Comparison of ENCODE assay signal across 3 cellular contexts in the genomic region with DNA sequence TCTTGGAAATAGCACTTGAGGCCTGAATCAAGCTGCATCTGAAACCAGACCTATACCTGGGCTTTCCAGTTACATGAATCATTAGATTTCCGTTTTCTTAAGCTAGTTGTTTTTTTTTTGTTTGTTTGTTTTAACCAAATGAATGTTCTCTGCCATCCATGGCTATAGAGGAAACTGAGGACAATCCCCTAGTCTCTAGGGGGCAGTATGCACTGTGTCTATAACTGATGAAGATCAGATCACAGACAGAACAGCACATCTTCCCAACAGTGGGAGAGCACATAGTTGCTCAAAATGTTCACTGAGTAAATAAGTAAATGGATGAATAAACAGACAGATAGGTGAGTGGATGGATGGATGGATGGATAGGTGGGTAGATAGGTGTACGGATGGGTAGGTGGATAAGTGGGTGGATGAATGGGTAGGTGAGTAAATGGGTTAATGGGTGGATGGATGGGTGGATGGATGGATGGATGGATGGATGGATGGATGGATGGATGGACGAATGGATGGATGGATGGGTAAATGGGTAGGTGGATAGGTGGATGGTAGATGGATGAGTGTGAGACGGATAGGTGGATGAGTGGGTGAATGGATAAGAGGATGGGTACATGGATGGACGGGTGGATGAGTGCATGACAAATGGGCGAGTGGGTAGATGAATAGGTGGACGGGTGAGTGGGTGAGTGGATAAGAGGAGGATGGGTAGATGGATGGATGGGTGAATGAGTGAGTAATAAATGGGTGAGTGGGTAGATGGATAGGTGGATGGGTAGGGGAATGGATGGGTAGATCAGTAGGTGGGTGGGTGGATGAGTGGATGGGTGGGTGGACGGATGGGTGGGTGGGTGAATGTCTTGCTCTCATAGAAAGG.
TF ChIP-seq lines count a peak whose summit lies in the region.

No MANE protein-coding gene starts in this region.

TF ChIP-seq in SK-N-SH, 30 proteins besides CTCF, POLR2A, EP300 and RAD21 (continues in another document):
- TF ChIP-seq RXRA (IDR thresholded peaks at IDR 0.05; ENCODE audit: borderline replicate concordance, low read depth) = no peak
- TF ChIP-seq, protein P1, sequence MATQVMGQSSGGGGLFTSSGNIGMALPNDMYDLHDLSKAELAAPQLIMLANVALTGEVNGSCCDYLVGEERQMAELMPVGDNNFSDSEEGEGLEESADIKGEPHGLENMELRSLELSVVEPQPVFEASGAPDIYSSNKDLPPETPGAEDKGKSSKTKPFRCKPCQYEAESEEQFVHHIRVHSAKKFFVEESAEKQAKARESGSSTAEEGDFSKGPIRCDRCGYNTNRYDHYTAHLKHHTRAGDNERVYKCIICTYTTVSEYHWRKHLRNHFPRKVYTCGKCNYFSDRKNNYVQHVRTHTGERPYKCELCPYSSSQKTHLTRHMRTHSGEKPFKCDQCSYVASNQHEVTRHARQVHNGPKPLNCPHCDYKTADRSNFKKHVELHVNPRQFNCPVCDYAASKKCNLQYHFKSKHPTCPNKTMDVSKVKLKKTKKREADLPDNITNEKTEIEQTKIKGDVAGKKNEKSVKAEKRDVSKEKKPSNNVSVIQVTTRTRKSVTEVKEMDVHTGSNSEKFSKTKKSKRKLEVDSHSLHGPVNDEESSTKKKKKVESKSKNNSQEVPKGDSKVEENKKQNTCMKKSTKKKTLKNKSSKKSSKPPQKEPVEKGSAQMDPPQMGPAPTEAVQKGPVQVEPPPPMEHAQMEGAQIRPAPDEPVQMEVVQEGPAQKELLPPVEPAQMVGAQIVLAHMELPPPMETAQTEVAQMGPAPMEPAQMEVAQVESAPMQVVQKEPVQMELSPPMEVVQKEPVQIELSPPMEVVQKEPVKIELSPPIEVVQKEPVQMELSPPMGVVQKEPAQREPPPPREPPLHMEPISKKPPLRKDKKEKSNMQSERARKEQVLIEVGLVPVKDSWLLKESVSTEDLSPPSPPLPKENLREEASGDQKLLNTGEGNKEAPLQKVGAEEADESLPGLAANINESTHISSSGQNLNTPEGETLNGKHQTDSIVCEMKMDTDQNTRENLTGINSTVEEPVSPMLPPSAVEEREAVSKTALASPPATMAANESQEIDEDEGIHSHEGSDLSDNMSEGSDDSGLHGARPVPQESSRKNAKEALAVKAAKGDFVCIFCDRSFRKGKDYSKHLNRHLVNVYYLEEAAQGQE (IDR thresholded peaks at IDR 0.05; ENCODE audit: low read depth, low read length) = no peak
- no peak for TF ChIP-seq MAX (IDR thresholded peaks at IDR 0.05; ENCODE audit: low read depth)
- TF ChIP-seq, protein P2, sequence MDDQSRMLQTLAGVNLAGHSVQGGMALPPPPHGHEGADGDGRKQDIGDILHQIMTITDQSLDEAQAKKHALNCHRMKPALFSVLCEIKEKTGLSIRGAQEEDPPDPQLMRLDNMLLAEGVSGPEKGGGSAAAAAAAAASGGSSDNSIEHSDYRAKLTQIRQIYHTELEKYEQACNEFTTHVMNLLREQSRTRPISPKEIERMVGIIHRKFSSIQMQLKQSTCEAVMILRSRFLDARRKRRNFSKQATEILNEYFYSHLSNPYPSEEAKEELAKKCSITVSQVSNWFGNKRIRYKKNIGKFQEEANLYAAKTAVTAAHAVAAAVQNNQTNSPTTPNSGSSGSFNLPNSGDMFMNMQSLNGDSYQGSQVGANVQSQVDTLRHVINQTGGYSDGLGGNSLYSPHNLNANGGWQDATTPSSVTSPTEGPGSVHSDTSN (IDR thresholded peaks at IDR 0.05) = no peak
- TF ChIP-seq, protein P3, sequence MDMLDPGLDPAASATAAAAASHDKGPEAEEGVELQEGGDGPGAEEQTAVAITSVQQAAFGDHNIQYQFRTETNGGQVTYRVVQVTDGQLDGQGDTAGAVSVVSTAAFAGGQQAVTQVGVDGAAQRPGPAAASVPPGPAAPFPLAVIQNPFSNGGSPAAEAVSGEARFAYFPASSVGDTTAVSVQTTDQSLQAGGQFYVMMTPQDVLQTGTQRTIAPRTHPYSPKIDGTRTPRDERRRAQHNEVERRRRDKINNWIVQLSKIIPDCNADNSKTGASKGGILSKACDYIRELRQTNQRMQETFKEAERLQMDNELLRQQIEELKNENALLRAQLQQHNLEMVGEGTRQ (IDR thresholded peaks at IDR 0.05; ENCODE audit: borderline replicate concordance, low read depth, low read length) = no peak

TF ChIP-seq in SK-N-SH treated with all-trans-retinoic acid at 6 μM for 48 hours, 23 proteins besides CTCF, POLR2A, EP300 and RAD21 (continues in another document):
- TF ChIP-seq, protein P4, sequence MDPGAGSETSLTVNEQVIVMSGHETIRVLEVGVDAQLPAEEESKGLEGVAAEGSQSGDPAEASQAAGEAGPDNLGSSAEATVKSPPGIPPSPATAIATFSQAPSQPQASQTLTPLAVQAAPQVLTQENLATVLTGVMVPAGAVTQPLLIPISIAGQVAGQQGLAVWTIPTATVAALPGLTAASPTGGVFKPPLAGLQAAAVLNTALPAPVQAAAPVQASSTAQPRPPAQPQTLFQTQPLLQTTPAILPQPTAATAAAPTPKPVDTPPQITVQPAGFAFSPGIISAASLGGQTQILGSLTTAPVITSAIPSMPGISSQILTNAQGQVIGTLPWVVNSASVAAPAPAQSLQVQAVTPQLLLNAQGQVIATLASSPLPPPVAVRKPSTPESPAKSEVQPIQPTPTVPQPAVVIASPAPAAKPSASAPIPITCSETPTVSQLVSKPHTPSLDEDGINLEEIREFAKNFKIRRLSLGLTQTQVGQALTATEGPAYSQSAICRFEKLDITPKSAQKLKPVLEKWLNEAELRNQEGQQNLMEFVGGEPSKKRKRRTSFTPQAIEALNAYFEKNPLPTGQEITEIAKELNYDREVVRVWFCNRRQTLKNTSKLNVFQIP (CRISPR knock-in tag; IDR thresholded peaks at IDR 0.05; ENCODE audit: borderline replicate concordance, low read depth) = no peak
- no peak for TF ChIP-seq CREB5 (CRISPR knock-in tag; IDR thresholded peaks at IDR 0.05; ENCODE audit: low read depth)
- TF ChIP-seq PPARA (CRISPR knock-in tag; IDR thresholded peaks at IDR 0.05; ENCODE audit: borderline replicate concordance) = no peak
- TF ChIP-seq TSHZ2 (CRISPR knock-in tag; IDR thresholded peaks at IDR 0.05) = no peak
- no peak for TF ChIP-seq ISL1 (CRISPR knock-in tag; IDR thresholded peaks at IDR 0.05)
- TF ChIP-seq PATZ1 (CRISPR knock-in tag; IDR thresholded peaks at IDR 0.05; ENCODE audit: borderline replicate concordance) = no peak
- TF ChIP-seq ARNTL (CRISPR knock-in tag; IDR thresholded peaks at IDR 0.05; ENCODE audit: borderline replicate concordance, low read depth) = no peak

TF ChIP-seq in IMR-90, 13 proteins besides CTCF, POLR2A, EP300 and RAD21:
- no peak for TF ChIP-seq CEBPB (IDR thresholded peaks at IDR 0.05; ENCODE audit: low read depth, low read length)
- no peak for TF ChIP-seq SMC3 (IDR thresholded peaks at IDR 0.05; ENCODE audit: low read depth, low read length)
- no peak for TF ChIP-seq BHLHE40 (IDR thresholded peaks at IDR 0.05; ENCODE audit: low read depth, low read length)
- TF ChIP-seq, protein P3 (IDR thresholded peaks at IDR 0.05; ENCODE audit: low read depth, low read length) = no peak
- no peak for TF ChIP-seq NFE2L2 (IDR thresholded peaks at IDR 0.05; ENCODE audit: low read depth, low read length)
- no peak for TF ChIP-seq RCOR1 (IDR thresholded peaks at IDR 0.05; ENCODE audit: insufficient replicate concordance, low read length)
- no peak for TF ChIP-seq RFX5 (IDR thresholded peaks at IDR 0.05; ENCODE audit: low read depth, low read length)
- TF ChIP-seq, protein P5, sequence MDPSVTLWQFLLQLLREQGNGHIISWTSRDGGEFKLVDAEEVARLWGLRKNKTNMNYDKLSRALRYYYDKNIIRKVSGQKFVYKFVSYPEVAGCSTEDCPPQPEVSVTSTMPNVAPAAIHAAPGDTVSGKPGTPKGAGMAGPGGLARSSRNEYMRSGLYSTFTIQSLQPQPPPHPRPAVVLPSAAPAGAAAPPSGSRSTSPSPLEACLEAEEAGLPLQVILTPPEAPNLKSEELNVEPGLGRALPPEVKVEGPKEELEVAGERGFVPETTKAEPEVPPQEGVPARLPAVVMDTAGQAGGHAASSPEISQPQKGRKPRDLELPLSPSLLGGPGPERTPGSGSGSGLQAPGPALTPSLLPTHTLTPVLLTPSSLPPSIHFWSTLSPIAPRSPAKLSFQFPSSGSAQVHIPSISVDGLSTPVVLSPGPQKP (IDR thresholded peaks at IDR 0.05; ENCODE audit: borderline replicate concordance, low read depth, low read length) = no peak
- no peak for TF ChIP-seq MAFK (IDR thresholded peaks at IDR 0.05; ENCODE audit: low read depth, low read length)
- TF ChIP-seq FOS (IDR thresholded peaks at IDR 0.05; ENCODE audit: low read depth, low read length) = no peak
- TF ChIP-seq CHD1 (IDR thresholded peaks at IDR 0.05; ENCODE audit: low read depth, low read length) = no peak
- no peak for TF ChIP-seq MAZ (IDR thresholded peaks at IDR 0.05; ENCODE audit: borderline replicate concordance, low read depth, low read length)
- no peak for TF ChIP-seq MXI1 (IDR thresholded peaks at IDR 0.05; ENCODE audit: borderline replicate concordance, low read depth, low read length)
